9 cellular contexts compared by ENCODE assay signal in genomic region chr12:49580572-49581535, GRCh38. TPM values are rescaled to one million over a fixed set of nuclear protein-coding genes. Genes with fewer than 3 reads are reported as not detected.
A peak's percentile ranks its signal among the peaks of the same experiment; 100 is the strongest.
DNase-seq lines count a peak whose midpoint lies in the region; ATAC-seq, FAIRE-seq and TF ChIP-seq lines count a peak whose summit lies in the region.
"Had no signal": no experiment of that assay in that cellular context is flagged by ENCODE, and none has a peak within 500 bp of the region (broad histone marks: within the 10 kb centered on the region; RNA-seq: fewer than 3 reads in every experiment).

No MANE protein-coding gene starts in this region.

- no peaks in the 10 kb centered on the region; a peak in 1 of 4 replicates for H3K79me2 ChIP-seq in H1 (ENCODE audit: control insufficient read depth in 1 of 2, insufficient read depth in 2 of 2, low read length in 2 of 2)

- CTCF ChIA-PET in Caco-2 (lab: Charles Lee), result interaction anchor here (0.6 to 3.7 kb wide), 33 partner anchors 10 to 292 kb away, joined by 3 to 46 read pairs (median 5); partner anchors contain the start of genes DNAJC22, MCRS1, PRPF40B and SPATS2
- CTCF ChIA-PET in activated CD8-positive, alpha-beta T cell treated with anti-CD3 and anti-CD28 coated beads for 36 hours (lab: Charles Lee), result interaction anchor here (0.6 to 7.5 kb wide), 41 partner anchors 8 to 313 kb away, joined by 3 to 65 read pairs (median 4); partner anchors contain the start of genes DNAJC22, FAM186B and SPATS2
- CTCF ChIA-PET in H1 (lab: Charles Lee; ENCODE audit: partially characterized antibody), result interaction anchor here (0.6 to 10.8 kb wide), 49 partner anchors 8 to 771 kb away, joined by 3 to 171 read pairs (median 5); partner anchors contain the start of genes C1QL4, DNAJC22, KCNH3 and PRPF40B

- H2BK15ac ChIP-seq in H1 (ENCODE audit: low read length), result peak overlapping the region; percentile 6; the same call in 1 of the 2 replicates
- H2BK15ac ChIP-seq in mesenchymal stem cell (ENCODE audit: low read depth, poor library complexity, severe bottlenecking), result no peak overlapping the region

- H3K4me3 ChIP-seq in Caco-2 (ENCODE audit: low read depth, low read length) (no peak overlapping the region), H1 (ENCODE audit: extremely low read depth in 1 of 4, insufficient read depth in 2 of 4, low read depth in 3 of 4, low read length in 4 of 4) (no peak overlapping the region), mesenchymal stem cell (ENCODE audit: insufficient read depth in 1 of 2, low read depth in 1 of 2, low read length in 2 of 2) (no peak overlapping the region)

- H3K4me1 Mint-ChIP-seq in Caco-2 (ENCODE audit: low read depth, unreplicated experiment), result peaks cover 26% of the 10 kb centered on the region
- H3K4me1 Mint-ChIP-seq in activated CD8-positive, alpha-beta T cell treated with anti-CD3 and anti-CD28 coated beads for 36 hours (ENCODE audit: low read depth), result peaks cover 15% of the 10 kb centered on the region

- FAIRE-seq in H1 (lab: Jason Lieb, UNC), result peak; percentile 80

- H4K20me1 ChIP-seq in H1 (replicated peaks in 1 of 2; ENCODE audit: control insufficient read depth in 1 of 2, insufficient read depth in 2 of 2, low read length in 2 of 2), result peaks cover 2 to 14% of the 10 kb centered on the region in 2 experiments

- H3K27ac ChIP-seq in H1 (ENCODE audit: low read depth, low read length) (no peak overlapping the region), mesenchymal stem cell (ENCODE audit: low read length, poor library complexity, severe bottlenecking) (no peak overlapping the region)

- 28% methylated on average over 8 of the region's 8 CpGs; no CpG with 5 or more reads in 1 of the 2 experiments for WGBS in H1 (ENCODE audit: extremely low coverage in 1 of 2, insufficient coverage in 1 of 2, insufficient read length in 1 of 2, insufficient replicate concordance in 2 of 2, low coverage in 1 of 2, low lambda C conversion rate in 2 of 2, missing lambda C conversion rate in 1 of 2), 2 experiments
- WGBS in mesenchymal stem cell, result 10% methylated on average over 8 of the region's 8 CpGs

- H2BK5ac ChIP-seq in H1 (ENCODE audit: low read depth, low read length), result no peak overlapping the region
- no peak overlapping the region for H2BK5ac ChIP-seq in mesenchymal stem cell (ENCODE audit: low read depth, low read length, poor library complexity, severe bottlenecking)

- H3K56ac ChIP-seq in H1 (replicated peaks; ENCODE audit: insufficient read length, low read depth, low read length), result no peak overlapping the region

- H2BK20ac ChIP-seq in H1 (ENCODE audit: low read length), result no peak overlapping the region

- no peaks in the 10 kb centered on the region for H3K27me3 Mint-ChIP-seq in Caco-2 (ENCODE audit: insufficient read depth, unreplicated experiment)
- no peaks in the 10 kb centered on the region for H3K27me3 Mint-ChIP-seq in activated CD8-positive, alpha-beta T cell treated with anti-CD3 and anti-CD28 coated beads for 36 hours

- H2BK12ac ChIP-seq in H1 (ENCODE audit: low read depth, low read length) (no peak overlapping the region), mesenchymal stem cell (ENCODE audit: low read length in 2 of 2) (no peak overlapping the region)

- H3K4ac ChIP-seq in H1 (replicated peaks; ENCODE audit: insufficient read length, low read depth, low read length) (no peak overlapping the region), mesenchymal stem cell (ENCODE audit: low read depth in 1 of 2, low read length in 2 of 2) (no peak overlapping the region)

- no peaks in the 10 kb centered on the region for H3K9me3 Mint-ChIP-seq in Caco-2 (ENCODE audit: unreplicated experiment)
- H3K9me3 Mint-ChIP-seq in activated CD8-positive, alpha-beta T cell treated with anti-CD3 and anti-CD28 coated beads for 36 hours, result no peaks in the 10 kb centered on the region
- H3K9me3 Mint-ChIP-seq: T-helper 1 cell treated with Interleukin-12 subunit alpha and Interleukin-12 subunit beta and Interleukin-4 antibody, amounts not matched to agents 30 μg/mL and 1 μg/mL, for 36 hours had no signal

- H4K8ac ChIP-seq in H1 (ENCODE audit: extremely low read depth, insufficient read depth, low read length) (no peak overlapping the region), mesenchymal stem cell (ENCODE audit: low read length) (peak overlapping the region; percentile 59)

- H3K4me3 Mint-ChIP-seq in Caco-2 (ENCODE audit: unreplicated experiment), result peak overlapping the region; percentile 19
- H3K4me3 Mint-ChIP-seq in activated CD8-positive, alpha-beta T cell treated with anti-CD3 and anti-CD28 coated beads for 36 hours, result no peak overlapping the region
- H3K4me3 Mint-ChIP-seq: T-helper 1 cell treated with Interleukin-12 subunit alpha and Interleukin-12 subunit beta and Interleukin-4 antibody, amounts not matched to agents 30 μg/mL and 1 μg/mL, for 36 hours had no signal

- H3K4me2 ChIP-seq in H1 (ENCODE audit: insufficient read depth in 1 of 2, low read depth in 2 of 2, low read length in 2 of 2) (peak overlapping the region in 1 of 2 experiments; percentile 42; a peak in 2 of 4 replicates), mesenchymal stem cell (ENCODE audit: low read length, poor library complexity, severe bottlenecking) (no peak overlapping the region)

- H3K14ac ChIP-seq in H1 (ENCODE audit: insufficient read length) (no peak overlapping the region), mesenchymal stem cell (ENCODE audit: low read length in 2 of 2) (no peak overlapping the region)

- peak overlapping the region; percentile 21 for H3K27ac Mint-ChIP-seq in Caco-2 (ENCODE audit: unreplicated experiment)
- H3K27ac Mint-ChIP-seq in activated CD8-positive, alpha-beta T cell treated with anti-CD3 and anti-CD28 coated beads for 36 hours, result peak overlapping the region; percentile 7
- H3K27ac Mint-ChIP-seq: T-helper 1 cell treated with Interleukin-12 subunit alpha and Interleukin-12 subunit beta and Interleukin-4 antibody, amounts not matched to agents 30 μg/mL and 1 μg/mL, for 36 hours had no signal

- no peak overlapping the region for H2AK5ac ChIP-seq in H1 (ENCODE audit: low read depth, low read length)
- no peak overlapping the region for H2AK5ac ChIP-seq in mesenchymal stem cell (ENCODE audit: low read length, severe bottlenecking)

- H2BK120ac ChIP-seq in H1 (replicated peaks; ENCODE audit: low read depth, low read length) (no peak overlapping the region), mesenchymal stem cell (ENCODE audit: low read depth, low read length) (no peak overlapping the region)

- no peaks in the 10 kb centered on the region for H3K9me3 ChIP-seq in Caco-2
- no peaks in the 10 kb centered on the region for H3K9me3 ChIP-seq in H1 (ENCODE audit: insufficient read depth in 2 of 2, low read depth in 1 of 2, low read length in 1 of 2)
- H3K9me3 ChIP-seq in mesenchymal stem cell (ENCODE audit: control insufficient read depth, low read length), result no peaks in the 10 kb centered on the region

- peak; percentile 88 for TF ChIP-seq RAD21 in H1 (IDR thresholded peaks at IDR 0.05 in 1 of 2, conservative IDR thresholded peaks at IDR 0.05 in 1 of 2; ENCODE audit: low read depth in 2 of 2, low read length in 2 of 2)

- peak; percentile 90 to 97 for TF ChIP-seq CTCF in Caco-2 (IDR thresholded peaks at IDR 0.05; ENCODE audit: insufficient read depth in 1 of 2, low read depth in 1 of 2, low read length in 1 of 2, severe bottlenecking in 1 of 2, unreplicated experiment in 1 of 2)
- TF ChIP-seq CTCF in activated CD8-positive, alpha-beta T cell treated with anti-CD3 and anti-CD28 coated beads for 36 hours (IDR thresholded peaks at IDR 0.05), result peak; percentile 77
- TF ChIP-seq CTCF in H1 (IDR thresholded peaks at IDR 0.05; ENCODE audit: control extremely low read depth in 1 of 3, insufficient read depth in 1 of 3, low read depth in 1 of 3, low read length in 3 of 3), result peak; percentile 74 to 97 (median 94)

- TF ChIP-seq EP300 in H1 (IDR thresholded peaks at IDR 0.05; ENCODE audit: borderline replicate concordance in 1 of 2, low read depth in 2 of 2, low read length in 2 of 2), result no peak

- POLR2A ChIA-PET in Caco-2 (lab: Charles Lee), result interaction anchor here (0.7 to 1.5 kb wide), 5 partner anchors 13 to 214 kb away, joined by 4 to 8 read pairs (median 7); partner anchors contain the start of genes MCRS1, PRPF40B, SPATS2 and TMBIM6
- POLR2A ChIA-PET in activated CD8-positive, alpha-beta T cell treated with anti-CD3 and anti-CD28 coated beads for 36 hours (lab: Charles Lee), result interaction anchor here (0.6 to 2.1 kb wide), 5 partner anchors 14 to 214 kb away, joined by 3 to 6 read pairs (median 3); partner anchors contain the start of gene SPATS2
- POLR2A ChIA-PET in H1 (lab: Charles Lee; ENCODE audit: partially characterized antibody), result interaction anchor here (1.1 to 4.5 kb wide), 6 partner anchors 9 to 72 kb away, joined by 3 to 20 read pairs (median 5); partner anchors contain the start of gene MCRS1

- H4K5ac ChIP-seq in H1 (ENCODE audit: insufficient read length, low read depth, low read length), result no peak overlapping the region

- intact Hi-C loops in Caco-2 (cut with micrococcal nuclease; ENCODE audit: unreplicated experiment), result loop anchor here (1.0 kb wide), 4 partner anchors 28 to 223 kb away; partner anchors contain the start of gene PRPF40B
- intact Hi-C loops in activated CD8-positive, alpha-beta T cell treated with anti-CD3 and anti-CD28 coated beads for 36 hours (cut with micrococcal nuclease), result no loop called here

- H2AFZ ChIP-seq in H1 (ENCODE audit: low read length) (no peak overlapping the region), mesenchymal stem cell (ENCODE audit: low read depth, low read length) (no peak overlapping the region)

- H4K91ac ChIP-seq in H1 (replicated peaks; ENCODE audit: insufficient read length, low read length), result peak overlapping the region; percentile 16
- no peak overlapping the region for H4K91ac ChIP-seq in mesenchymal stem cell (ENCODE audit: low read length)

- no peaks in the 10 kb centered on the region; the same call in 1 of the 2 replicates for H3K23me2 ChIP-seq in H1 (ENCODE audit: low read depth, low read length)

- peak; percentile 51 for ATAC-seq in HG02852 (IDR thresholded peaks at IDR 0.05; ENCODE audit: unreplicated experiment)
- ATAC-seq in activated CD8-positive, alpha-beta T cell treated with anti-CD3 and anti-CD28 coated beads for 36 hours, result peak; percentile 90

- H3K27me3 ChIP-seq in Caco-2 (replicated peaks; ENCODE audit: control insufficient read depth, insufficient read depth, low read length), result no peaks in the 10 kb centered on the region
- H3K27me3 ChIP-seq in H1 (replicated peaks in 1 of 4; ENCODE audit: control insufficient read depth in 3 of 4, extremely low read depth in 1 of 4, insufficient read depth in 3 of 4, low read length in 3 of 4), result no peaks in the 10 kb centered on the region
- no peaks in the 10 kb centered on the region for H3K27me3 ChIP-seq in mesenchymal stem cell (ENCODE audit: control insufficient read depth in 1 of 2, insufficient read depth in 1 of 2, low read length in 2 of 2)

- no TSS peak for BruUV-seq in Caco-2 (replicated peaks; lab: Mats Ljungman, UMichigan)

- H3K23ac ChIP-seq in H1 (ENCODE audit: insufficient read length), result no peak overlapping the region
- peak overlapping the region in 1 of 2 experiments; percentile 14 for H3K23ac ChIP-seq in mesenchymal stem cell (ENCODE audit: low read length in 2 of 2)

- H3K9ac ChIP-seq in H1 (replicated peaks in 1 of 4; ENCODE audit: extremely low read depth in 1 of 4, low read depth in 3 of 4, low read length in 3 of 4), result peak overlapping the region in 1 of 4 experiments; percentile 10; a peak in 1 of 7 replicates
- no peak overlapping the region for H3K9ac ChIP-seq in mesenchymal stem cell (ENCODE audit: low read length)

- H3K36me3 Mint-ChIP-seq in Caco-2 (ENCODE audit: insufficient read depth, unreplicated experiment), result peaks cover 24% of the 10 kb centered on the region
- H3K36me3 Mint-ChIP-seq in activated CD8-positive, alpha-beta T cell treated with anti-CD3 and anti-CD28 coated beads for 36 hours (ENCODE audit: low read depth), result peaks cover 17% of the 10 kb centered on the region

- no peak for TF ChIP-seq POLR2A in H1 (IDR thresholded peaks at IDR 0.05; ENCODE audit: control extremely low read depth in 1 of 2, low read depth in 2 of 2, low read length in 2 of 2)

- H3K4me1 ChIP-seq in Caco-2 (peaks cover 30% of the 10 kb centered on the region), H1 (replicated peaks in 1 of 4; ENCODE audit: control insufficient read depth in 3 of 4, insufficient read depth in 4 of 4, low read length in 3 of 4) (peaks cover 0 to 6% (median 4%) of the 10 kb centered on the region in 4 experiments; a peak in 4 of 7 replicates), mesenchymal stem cell (ENCODE audit: control insufficient read depth, insufficient read depth, low read depth, low read length) (peaks cover 10% of the 10 kb centered on the region)

- DNase-seq in Caco-2, result peak; percentile 93
- peak; percentile 86 to 90 for DNase-seq in NCI-H526 (lab: John Stamatoyannopoulos, UW)
- peak; percentile 76 for DNase-seq in activated CD8-positive, alpha-beta T cell treated with anti-CD3 and anti-CD28 coated beads for 36 hours
- DNase-seq in H1 (ENCODE audit: low read depth in 1 of 2, low spot score in 2 of 2), result peak; percentile 77 to 92
- peak; percentile 87 for DNase-seq in mesenchymal stem cell
- peak; percentile 35 for DNase-seq in stimulated activated CD8-positive, alpha-beta memory T cell treated with anti-CD3 and anti-CD28 coated beads, Interleukin-4, amount 100 ng/mL, for 24 hours (ENCODE audit: low read depth)
- no peak for DNase-seq in GF-D8 (lab: John Stamatoyannopoulos, UW)

- H3K79me1 ChIP-seq in H1 (ENCODE audit: low read depth, low read length) (no peaks in the 10 kb centered on the region; the same call in 1 of the 2 replicates), mesenchymal stem cell (replicated peaks; ENCODE audit: low read length, poor library complexity, severe bottlenecking) (peaks cover 28% of the 10 kb centered on the region)

- H3K18ac ChIP-seq in H1 (ENCODE audit: extremely low read depth, low read length) (no peak overlapping the region), mesenchymal stem cell (ENCODE audit: low read depth in 1 of 2, low read length in 2 of 2) (no peak overlapping the region)

- peaks cover 4% of the 10 kb centered on the region for H3K36me3 ChIP-seq in Caco-2 (ENCODE audit: control insufficient read depth, insufficient read depth, low read length)
- no peaks in the 10 kb centered on the region; a peak in 1 of 8 replicates for H3K36me3 ChIP-seq in H1 (ENCODE audit: control insufficient read depth in 2 of 4, insufficient read depth in 4 of 4, low read length in 3 of 4)
- peaks cover 21 to 27% of the 10 kb centered on the region in 2 experiments for H3K36me3 ChIP-seq in mesenchymal stem cell (ENCODE audit: control insufficient read depth in 1 of 2, insufficient read depth in 2 of 2, low read depth in 1 of 2, low read length in 2 of 2)

RNA-seq across cellular contexts. Expression of gene MCRS1, which starts 12.9 kb away (rescaled TPM):
- 115 and 122 TPM in 2 replicates for total RNA-seq in Caco-2 (2022)
- total RNA-seq in activated CD8-positive, alpha-beta T cell treated with anti-CD3 and anti-CD28 coated beads for 36 hours, result 10 to 100 TPM; 57.1 to 61.1 TPM
- total RNA-seq in H1 (2021; fragmentation: NEBNext Ultra II Directional; extraction: Animal tissue kit (Norgen Biotek cat#: 25700)), result 90.3 and 92.5 TPM in 2 replicates
- polyA plus RNA-seq in H1 (2011; rRNA removed), result 139 and 170 TPM in 2 replicates
- polyA plus RNA-seq in H1 (2011; cell fraction: cytosol; rRNA removed), result 135 TPM
- polyA plus RNA-seq in H1 (2011; cell fraction: nucleus; rRNA removed), result 210 TPM
- polyA plus RNA-seq in H1 (2012, experiment 1 of 2), result 51.5 to 92.0 TPM (median 89.3 TPM) in 4 replicates
- polyA plus RNA-seq in H1 (2012, experiment 2 of 2), result 112 TPM
- 54.6 TPM for polyA plus RNA-seq in H1 (2013, experiment 1 of 2)
- polyA plus RNA-seq in H1 (2013, experiment 2 of 2), result 56.7 TPM
- polyA minus RNA-seq in H1 (2011; rRNA and poly(A)+ RNA removed), result 83.5 and 103 TPM in 2 replicates
- 48.8 TPM for polyA minus RNA-seq in H1 (2011; cell fraction: cytosol; rRNA and poly(A)+ RNA removed)
- polyA minus RNA-seq in H1 (2011; cell fraction: nucleus; rRNA and poly(A)+ RNA removed), result 55.8 TPM
- polyA plus RNA-seq in mesenchymal stem cell (2013, experiment 1 of 2), result 38.7 TPM
- 39.8 TPM for polyA plus RNA-seq in mesenchymal stem cell (2013, experiment 2 of 2)

RNA-seq across cellular contexts. Expression of gene FAM186B, which starts 24.6 kb away (rescaled TPM):
- total RNA-seq in Caco-2 (2022), result 1.4 and 2.2 TPM in 2 replicates
- total RNA-seq in activated CD8-positive, alpha-beta T cell treated with anti-CD3 and anti-CD28 coated beads for 36 hours, result not detected
- total RNA-seq in H1 (2021; fragmentation: NEBNext Ultra II Directional; extraction: Animal tissue kit (Norgen Biotek cat#: 25700)), result 0.21 and 0.73 TPM in 2 replicates
- 0.12 and 0.13 TPM in 2 replicates for polyA plus RNA-seq in H1 (2011; rRNA removed)
- polyA plus RNA-seq in H1 (2011; cell fraction: cytosol; rRNA removed), result 0.28 TPM
- 0.34 TPM for polyA plus RNA-seq in H1 (2011; cell fraction: nucleus; rRNA removed)
- polyA plus RNA-seq in H1 (2012, experiment 1 of 2), result 0.52 to 0.70 TPM (median 0.58 TPM) in 4 replicates
- 0.09 TPM for polyA plus RNA-seq in H1 (2012, experiment 2 of 2)
- polyA plus RNA-seq in H1 (2013, experiment 1 of 2), result 0.18 TPM
- 0.09 TPM for polyA plus RNA-seq in H1 (2013, experiment 2 of 2)
- polyA minus RNA-seq in H1 (2011; rRNA and poly(A)+ RNA removed), result 0.41 and 0.46 TPM in 2 replicates
- not detected for polyA minus RNA-seq in H1 (2011; cell fraction: cytosol; rRNA and poly(A)+ RNA removed)
- polyA minus RNA-seq in H1 (2011; cell fraction: nucleus; rRNA and poly(A)+ RNA removed), result 0.20 TPM
- polyA plus RNA-seq in mesenchymal stem cell (2013, experiment 1 of 2), result 0.10 TPM
- 0.07 TPM for polyA plus RNA-seq in mesenchymal stem cell (2013, experiment 2 of 2)

RNA-seq across cellular contexts. Expression of gene KCNH3, which starts 42.0 kb away (rescaled TPM):
- total RNA-seq in Caco-2 (2022), result 0.16 and 0.27 TPM in 2 replicates
- total RNA-seq in activated CD8-positive, alpha-beta T cell treated with anti-CD3 and anti-CD28 coated beads for 36 hours, result 1 to 10 TPM; 8.0 to 9.1 TPM
- 0.24 and 0.36 TPM in 2 replicates for total RNA-seq in H1 (2021; fragmentation: NEBNext Ultra II Directional; extraction: Animal tissue kit (Norgen Biotek cat#: 25700))
- polyA plus RNA-seq in H1 (2011; rRNA removed), result 0.47 and 0.50 TPM in 2 replicates
- polyA plus RNA-seq in H1 (2011; cell fraction: cytosol; rRNA removed), result 0.50 TPM
- 1.6 TPM for polyA plus RNA-seq in H1 (2011; cell fraction: nucleus; rRNA removed)
- 0.24 to 0.67 TPM (median 0.60 TPM) in 3 of 4 replicates, not detected in the other for polyA plus RNA-seq in H1 (2012, experiment 1 of 2)
- 0.18 TPM for polyA plus RNA-seq in H1 (2012, experiment 2 of 2)
- 0.36 TPM for polyA plus RNA-seq in H1 (2013, experiment 1 of 2)
- 0.15 TPM for polyA plus RNA-seq in H1 (2013, experiment 2 of 2)
- polyA minus RNA-seq in H1 (2011; rRNA and poly(A)+ RNA removed), result 0.17 and 0.19 TPM in 2 replicates
- not detected for polyA minus RNA-seq in H1 (2011; cell fraction: cytosol; rRNA and poly(A)+ RNA removed)
- polyA minus RNA-seq in H1 (2011; cell fraction: nucleus; rRNA and poly(A)+ RNA removed), result 0.80 TPM
- 0.03 TPM for polyA plus RNA-seq in mesenchymal stem cell (2013, experiment 1 of 2)
- 0.01 TPM for polyA plus RNA-seq in mesenchymal stem cell (2013, experiment 2 of 2)

RNA-seq across cellular contexts. Expression of gene PRPF40B, which starts 42.5 kb away (rescaled TPM):
- total RNA-seq in Caco-2 (2022), result 33.3 and 33.4 TPM in 2 replicates
- total RNA-seq in activated CD8-positive, alpha-beta T cell treated with anti-CD3 and anti-CD28 coated beads for 36 hours, result 1 to 10 TPM; 4.9 to 5.6 TPM
- 24.4 and 26.8 TPM in 2 replicates for total RNA-seq in H1 (2021; fragmentation: NEBNext Ultra II Directional; extraction: Animal tissue kit (Norgen Biotek cat#: 25700))
- 14.4 and 23.5 TPM in 2 replicates for polyA plus RNA-seq in H1 (2011; rRNA removed)
- 23.9 TPM for polyA plus RNA-seq in H1 (2011; cell fraction: cytosol; rRNA removed)
- 137 TPM for polyA plus RNA-seq in H1 (2011; cell fraction: nucleus; rRNA removed)
- 14.2 to 29.0 TPM (median 24.0 TPM) in 4 replicates for polyA plus RNA-seq in H1 (2012, experiment 1 of 2)
- 9.3 TPM for polyA plus RNA-seq in H1 (2012, experiment 2 of 2)
- 13.1 TPM for polyA plus RNA-seq in H1 (2013, experiment 1 of 2)
- polyA plus RNA-seq in H1 (2013, experiment 2 of 2), result 13.0 TPM
- 14.2 and 23.3 TPM in 2 replicates for polyA minus RNA-seq in H1 (2011; rRNA and poly(A)+ RNA removed)
- 11.0 TPM for polyA minus RNA-seq in H1 (2011; cell fraction: cytosol; rRNA and poly(A)+ RNA removed)
- 41.9 TPM for polyA minus RNA-seq in H1 (2011; cell fraction: nucleus; rRNA and poly(A)+ RNA removed)
- polyA plus RNA-seq in mesenchymal stem cell (2013, experiment 1 of 2), result 6.3 TPM
- 7.2 TPM for polyA plus RNA-seq in mesenchymal stem cell (2013, experiment 2 of 2)
